Comparison of ENCODE assay signal across 27 cellular contexts in genomic region chr16:373848-374615, GRCh38.
"Had no signal": no experiment of that assay in that cellular context is flagged by ENCODE, and none has a peak within 500 bp of the region (broad histone marks: within the 10 kb centered on the region; RNA-seq: fewer than 3 reads in every experiment).

No MANE protein-coding gene starts in this region.

- ATAC-seq: activated CD4-positive, CD25-positive, alpha-beta regulatory T cell treated with anti-CD3 and anti-CD28 coated beads, Interleukin-2, amount 50 U/mL, for 24 hours; activated T-helper 17 cell treated with anti-CD3 and anti-CD28 coated beads, Interleukin-2, amount 50 U/mL, for 72 hours; gastrocnemius medialis; right cardiac atrium had no signal

- H3K27me3 Mint-ChIP-seq: activated naive CD4-positive, alpha-beta T cell treated with anti-CD3 and anti-CD28 coated beads, Interleukin-2, amount 50 U/mL, for 24 hours; activated T-cell treated with anti-CD3 and anti-CD28 coated beads, Interleukin-2, amount 50 U/mL, for 24 hours; activated T-helper 17 cell treated with anti-CD3 and anti-CD28 coated beads, Interleukin-2, amount 50 U/mL, for 72 hours; naive B cell had no signal

- H3K4me3 Mint-ChIP-seq: activated naive CD4-positive, alpha-beta T cell treated with anti-CD3 and anti-CD28 coated beads, Interleukin-2, amount 50 U/mL, for 24 hours; activated T-cell treated with anti-CD3 and anti-CD28 coated beads, Interleukin-2, amount 50 U/mL, for 24 hours; activated T-helper 17 cell treated with anti-CD3 and anti-CD28 coated beads, Interleukin-2, amount 50 U/mL, for 72 hours; mesothelial cell of epicardium; nephron progenitor cell; T-helper 1 cell treated with Interleukin-12 subunit alpha and Interleukin-12 subunit beta and Interleukin-4 antibody, amounts not matched to agents 30 μg/mL and 1 μg/mL, for 36 hours had no signal

- DNase-seq: activated CD4-positive, alpha-beta T cell treated with anti-CD3 and anti-CD28 coated beads for 48 hours; activated CD4-positive, alpha-beta T cell treated with anti-CD3 and anti-CD28 coated beads, Interleukin-2, amount 50 U/mL, for 48 hours; activated CD8-positive, alpha-beta memory T cell treated with anti-CD3 and anti-CD28 coated beads, Interleukin-2, amount 50 U/mL, for 48 hours; activated T-cell treated with anti-CD3 and anti-CD28 coated beads, Interleukin-2, amount 50 U/mL, for 24 hours; dermis blood vessel endothelial cell; effector CD4-positive, alpha-beta T cell; gastrocnemius medialis; glutamatergic neuron; naive B cell; nephron progenitor cell; stimulated activated CD4-positive, alpha-beta T cell treated with anti-CD3 and anti-CD28 coated beads, Interleukin-2, amount 100 ng/mL, for 48 hours; stimulated activated naive CD4-positive, alpha-beta T cell treated with Interleukin-2 at 50 U/mL for 16 hours; SW 1271; T-helper 9 cell had no signal

- H3K27me3 ChIP-seq: gastrocnemius medialis, tibial nerve had no signal

- H3K4me3 ChIP-seq: gastrocnemius medialis, tibial nerve had no signal

- H3K27ac Mint-ChIP-seq: activated naive CD4-positive, alpha-beta T cell treated with anti-CD3 and anti-CD28 coated beads, Interleukin-2, amount 50 U/mL, for 24 hours; mesothelial cell of epicardium; nephron progenitor cell; T-helper 1 cell treated with Interleukin-12 subunit alpha and Interleukin-12 subunit beta and Interleukin-4 antibody, amounts not matched to agents 30 μg/mL and 1 μg/mL, for 36 hours had no signal

- H3K27ac ChIP-seq: gastrocnemius medialis, parathyroid adenoma, tibial nerve, VCaP had no signal

- FAIRE-seq: astrocyte, colon, islet of Langerhans, TTC549 had no signal

- H3K9me3 Mint-ChIP-seq: activated naive CD4-positive, alpha-beta T cell treated with anti-CD3 and anti-CD28 coated beads, Interleukin-2, amount 50 U/mL, for 24 hours; activated T-cell treated with anti-CD3 and anti-CD28 coated beads, Interleukin-2, amount 50 U/mL, for 24 hours; activated T-helper 17 cell treated with anti-CD3 and anti-CD28 coated beads, Interleukin-2, amount 50 U/mL, for 72 hours; mesothelial cell of epicardium; naive B cell; nephron progenitor cell; T-helper 1 cell treated with Interleukin-12 subunit alpha and Interleukin-12 subunit beta and Interleukin-4 antibody, amounts not matched to agents 30 μg/mL and 1 μg/mL, for 36 hours had no signal

- H3K9me3 ChIP-seq: gastrocnemius medialis, tibial nerve had no signal

- H3K36me3 Mint-ChIP-seq: activated naive CD4-positive, alpha-beta T cell treated with anti-CD3 and anti-CD28 coated beads, Interleukin-2, amount 50 U/mL, for 24 hours; mesothelial cell of epicardium had no signal
